ENCODE assay signal across 8 cellular contexts in the genomic region with DNA sequence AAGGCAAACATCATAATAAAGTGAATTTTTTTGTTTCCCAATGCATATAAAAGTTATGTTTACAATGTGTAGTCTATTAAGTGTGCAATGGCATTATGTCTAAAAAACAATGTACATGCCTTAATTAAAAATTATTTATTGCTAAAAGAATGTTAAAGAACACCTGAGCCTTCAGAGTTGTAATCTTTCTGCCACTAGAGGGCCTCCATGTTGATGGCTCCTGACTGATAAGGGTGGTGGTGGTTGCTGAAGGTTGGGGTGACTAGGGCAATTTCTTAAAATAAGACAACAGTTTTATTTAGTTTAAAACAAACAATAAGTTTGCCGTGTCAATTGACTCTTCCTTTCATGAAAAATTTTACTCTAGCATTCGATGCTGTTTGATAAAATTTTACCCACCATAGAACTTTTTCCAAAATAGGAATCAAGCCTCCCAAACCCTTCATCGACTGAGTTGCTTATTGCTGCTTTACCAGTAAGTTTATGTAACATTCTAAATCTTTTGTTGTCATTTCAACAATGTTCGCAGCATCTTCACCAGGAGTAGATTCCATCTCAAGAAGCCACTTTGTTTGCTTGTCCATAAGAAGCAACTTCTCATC. TPM values are rescaled to one million over a fixed set of nuclear protein-coding genes. Genes with fewer than 3 reads are reported as not detected.
DNase-seq lines count a peak whose midpoint lies in the region; ATAC-seq and TF ChIP-seq lines count a peak whose summit lies in the region.

No MANE protein-coding gene starts in this region.

- no peaks in the 10 kb centered on the region for H3K36me3 ChIP-seq in brain microvascular endothelial cell (replicated peaks)

- no peak overlapping the region for H3K4me3 Mint-ChIP-seq in naive thymus-derived CD8-positive, alpha-beta T cell

- peaks cover 20 to 77% (median 68%) of the 10 kb centered on the region in 4 donors for H3K4me1 Mint-ChIP-seq in naive thymus-derived CD8-positive, alpha-beta T cell

- H3K27ac ChIP-seq in brain microvascular endothelial cell, result no peak overlapping the region

- H3K27me3 ChIP-seq in brain microvascular endothelial cell (replicated peaks), result no peaks in the 10 kb centered on the region

- peak; percentile 73 to 78 for ATAC-seq in naive thymus-derived CD8-positive, alpha-beta T cell
- ATAC-seq in HG03469 (IDR thresholded peaks at IDR 0.05; ENCODE audit: unreplicated experiment), result no peak
- ATAC-seq in GM21723 (IDR thresholded peaks at IDR 0.05; ENCODE audit: unreplicated experiment), result no peak

- peak overlapping the region in 4 of 10 donors; percentile 14 to 71 (median 20) for H3K27ac Mint-ChIP-seq in naive thymus-derived CD8-positive, alpha-beta T cell

- H3K9me3 Mint-ChIP-seq in naive thymus-derived CD8-positive, alpha-beta T cell, result peaks cover 0 to 2% (median 0%) of the 10 kb centered on the region in 9 donors

- DNase-seq in NCI-H2227 (lab: John Stamatoyannopoulos, UW; ENCODE audit: unreplicated experiment) (peak; percentile 35), NCI-H2227 treated with DMSO at 0.1 percent for 48 hours (lab: John Stamatoyannopoulos, UW) (no peak), LoVo (ENCODE audit: low spot score) (peak; percentile 13), brain microvascular endothelial cell (no peak), mucosa of gallbladder (ENCODE audit: low spot score) (no peak)
- DNase-seq in naive thymus-derived CD8-positive, alpha-beta T cell, result peak in 8 of 10 donors; percentile 6 to 67 (median 34)

- H3K36me3 Mint-ChIP-seq in naive thymus-derived CD8-positive, alpha-beta T cell, result peaks cover 0 to 10% (median 10%) of the 10 kb centered on the region in 3 donors

- H3K4me3 ChIP-seq in brain microvascular endothelial cell (ENCODE audit: low read depth, low read length), result no peak overlapping the region

- peak; percentile 79 for TF ChIP-seq CTCF in brain microvascular endothelial cell (IDR thresholded peaks at IDR 0.05; ENCODE audit: low read depth, low read length, missing control alignments)

- POLR2A ChIA-PET in naive thymus-derived CD8-positive, alpha-beta T cell (lab: Charles Lee), result no interaction called here

- H3K27me3 Mint-ChIP-seq in naive thymus-derived CD8-positive, alpha-beta T cell, result no peaks in the 10 kb centered on the region

- in situ Hi-C loops in brain microvascular endothelial cell (cut with HindIII; ENCODE audit: low pct_ligation_motif_present, low sequenced_read_pairs), result loop anchor here (25.0 kb wide), 1 partner anchor 107 kb away; no protein-coding TSS in a partner anchor

RNA-seq across cellular contexts. Expression of gene MAP3K2, which starts 32.3 kb away (rescaled TPM):
- total RNA-seq in naive thymus-derived CD8-positive, alpha-beta T cell, result 10 to 100 TPM; 75.0 to 80.6 TPM
- polyA plus RNA-seq in naive thymus-derived CD8-positive, alpha-beta T cell, result 10 to 100 TPM; 36.0 to 51.9 (median 40.8) TPM
- 71.0 TPM for total RNA-seq in mucosa of gallbladder

Comparison
In these comparisons a context has a peak if more than half of its experiments do, and no peak if none do; other contexts are left out.
1. DNase-seq: peak in NCI-H2227 (single experiment), LoVo (single experiment) and naive thymus-derived CD8-positive, alpha-beta T cell (8 of 10); none in NCI-H2227 treated with DMSO at 0.1 percent for 48 hours (single experiment), brain microvascular endothelial cell (single experiment) and mucosa of gallbladder (single experiment).
2. ATAC-seq: peak in naive thymus-derived CD8-positive, alpha-beta T cell (2 of 2); none in HG03469 (single experiment) and GM21723 (single experiment).